Comparison of ENCODE assay signal across 1 cellular context in genomic region chr11:72112541-72113136, GRCh38.
A peak's percentile ranks its signal among the peaks of the same experiment; 100 is the strongest.
TF ChIP-seq lines count a peak whose summit lies in the region.

Gene ANAPC15 (minus strand): TSS chr11:72112695. CDS start chr11:72111276, 1,419 bp downstream.

TF ChIP-seq in HepG2, 621 proteins besides CTCF, POLR2A, EP300 and RAD21 (continued from another document and continues in another):
- TF ChIP-seq CAMTA2 (CRISPR knock-in tag; IDR thresholded peaks at IDR 0.05; ENCODE audit: borderline replicate concordance) (no peak), ATF7-NPFF (CRISPR knock-in tag; IDR thresholded peaks at IDR 0.05; ENCODE audit: low read depth) (0 out of 2 replicates have a peak, but pooled peaks have one; percentile 40), ZNF335 (CRISPR knock-in tag; IDR thresholded peaks at IDR 0.05) (no peak; the same call in 1 of the 2 replicates), NFIB (CRISPR knock-in tag; IDR thresholded peaks at IDR 0.05; ENCODE audit: borderline replicate concordance) (no peak), ONECUT2 (CRISPR knock-in tag; IDR thresholded peaks at IDR 0.05) (no peak), ZUFSP (CRISPR knock-in tag; IDR thresholded peaks at IDR 0.05; ENCODE audit: borderline replicate concordance) (no peak), SP140L (CRISPR knock-in tag; IDR thresholded peaks at IDR 0.05; ENCODE audit: borderline replicate concordance) (no peak), ZNF318 (CRISPR knock-in tag; IDR thresholded peaks at IDR 0.05) (no peak), ISX (CRISPR knock-in tag; conservative IDR thresholded peaks at IDR 0.05) (no peak; the same call in 1 of the 2 replicates), GATAD1 (CRISPR knock-in tag; IDR thresholded peaks at IDR 0.05) (peak; percentile 82), CBFB (CRISPR knock-in tag; IDR thresholded peaks at IDR 0.05) (no peak), SOX13 (IDR thresholded peaks at IDR 0.05) (no peak), SOX13 (CRISPR knock-in tag; conservative IDR thresholded peaks at IDR 0.05 in 1 of 2, IDR thresholded peaks at IDR 0.05 in 1 of 2) (peak in 1 of 2 experiments; percentile 83; a peak in 2 of 4 replicates), ZNF501 (CRISPR knock-in tag; IDR thresholded peaks at IDR 0.05) (0 out of 2 replicates have a peak, but pooled peaks have one; percentile 21), ZNF3 (CRISPR knock-in tag; IDR thresholded peaks at IDR 0.05) (no peak), ZNF776 (CRISPR knock-in tag; IDR thresholded peaks at IDR 0.05) (no peak), ZBTB26 (CRISPR knock-in tag; IDR thresholded peaks at IDR 0.05; ENCODE audit: borderline replicate concordance) (0 out of 2 replicates have a peak, but pooled peaks have one; percentile 32), ZNF333 (CRISPR knock-in tag; IDR thresholded peaks at IDR 0.05; ENCODE audit: borderline replicate concordance) (no peak), ZNF124 (CRISPR knock-in tag; IDR thresholded peaks at IDR 0.05) (0 out of 2 replicates have a peak, but pooled peaks have one; percentile 20), NR2F1 (CRISPR knock-in tag; IDR thresholded peaks at IDR 0.05) (no peak), ZNF614 (CRISPR knock-in tag; IDR thresholded peaks at IDR 0.05; ENCODE audit: borderline replicate concordance) (peak; percentile 55; the same call in 1 of the 2 replicates), BATF2 (CRISPR knock-in tag; IDR thresholded peaks at IDR 0.05) (no peak), REL (CRISPR knock-in tag; conservative IDR thresholded peaks at IDR 0.05) (no peak), POGK (CRISPR knock-in tag; conservative IDR thresholded peaks at IDR 0.05) (peak; percentile 66; the same call in 1 of the 2 replicates), FOXO1 (CRISPR knock-in tag; IDR thresholded peaks at IDR 0.05) (peak; percentile 76), ZNF597 (CRISPR knock-in tag; IDR thresholded peaks at IDR 0.05) (no peak), ZNF891 (CRISPR knock-in tag; IDR thresholded peaks at IDR 0.05) (no peak), SMAD9 (CRISPR knock-in tag; IDR thresholded peaks at IDR 0.05) (no peak)
- TF ChIP-seq, protein P1, sequence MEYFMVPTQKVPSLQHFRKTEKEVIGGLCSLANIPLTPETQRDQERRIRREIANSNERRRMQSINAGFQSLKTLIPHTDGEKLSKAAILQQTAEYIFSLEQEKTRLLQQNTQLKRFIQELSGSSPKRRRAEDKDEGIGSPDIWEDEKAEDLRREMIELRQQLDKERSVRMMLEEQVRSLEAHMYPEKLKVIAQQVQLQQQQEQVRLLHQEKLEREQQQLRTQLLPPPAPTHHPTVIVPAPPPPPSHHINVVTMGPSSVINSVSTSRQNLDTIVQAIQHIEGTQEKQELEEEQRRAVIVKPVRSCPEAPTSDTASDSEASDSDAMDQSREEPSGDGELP (IDR thresholded peaks at IDR 0.05; ENCODE audit: borderline replicate concordance, low read depth), result no peak
- TF ChIP-seq, protein P2, sequence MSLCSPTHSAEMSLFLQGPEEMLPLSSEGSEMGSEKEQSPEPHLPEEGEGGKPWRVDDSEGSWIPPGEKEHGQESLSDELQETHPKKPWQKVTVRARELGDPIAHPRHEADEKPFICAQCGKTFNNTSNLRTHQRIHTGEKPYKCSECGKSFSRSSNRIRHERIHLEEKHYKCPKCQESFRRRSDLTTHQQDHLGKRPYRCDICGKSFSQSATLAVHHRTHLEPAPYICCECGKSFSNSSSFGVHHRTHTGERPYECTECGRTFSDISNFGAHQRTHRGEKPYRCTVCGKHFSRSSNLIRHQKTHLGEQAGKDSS (CRISPR knock-in tag; IDR thresholded peaks at IDR 0.05; ENCODE audit: borderline replicate concordance, low read depth), result 0 out of 2 replicates have a peak, but pooled peaks have one; percentile 47
- TF ChIP-seq, protein P3, sequence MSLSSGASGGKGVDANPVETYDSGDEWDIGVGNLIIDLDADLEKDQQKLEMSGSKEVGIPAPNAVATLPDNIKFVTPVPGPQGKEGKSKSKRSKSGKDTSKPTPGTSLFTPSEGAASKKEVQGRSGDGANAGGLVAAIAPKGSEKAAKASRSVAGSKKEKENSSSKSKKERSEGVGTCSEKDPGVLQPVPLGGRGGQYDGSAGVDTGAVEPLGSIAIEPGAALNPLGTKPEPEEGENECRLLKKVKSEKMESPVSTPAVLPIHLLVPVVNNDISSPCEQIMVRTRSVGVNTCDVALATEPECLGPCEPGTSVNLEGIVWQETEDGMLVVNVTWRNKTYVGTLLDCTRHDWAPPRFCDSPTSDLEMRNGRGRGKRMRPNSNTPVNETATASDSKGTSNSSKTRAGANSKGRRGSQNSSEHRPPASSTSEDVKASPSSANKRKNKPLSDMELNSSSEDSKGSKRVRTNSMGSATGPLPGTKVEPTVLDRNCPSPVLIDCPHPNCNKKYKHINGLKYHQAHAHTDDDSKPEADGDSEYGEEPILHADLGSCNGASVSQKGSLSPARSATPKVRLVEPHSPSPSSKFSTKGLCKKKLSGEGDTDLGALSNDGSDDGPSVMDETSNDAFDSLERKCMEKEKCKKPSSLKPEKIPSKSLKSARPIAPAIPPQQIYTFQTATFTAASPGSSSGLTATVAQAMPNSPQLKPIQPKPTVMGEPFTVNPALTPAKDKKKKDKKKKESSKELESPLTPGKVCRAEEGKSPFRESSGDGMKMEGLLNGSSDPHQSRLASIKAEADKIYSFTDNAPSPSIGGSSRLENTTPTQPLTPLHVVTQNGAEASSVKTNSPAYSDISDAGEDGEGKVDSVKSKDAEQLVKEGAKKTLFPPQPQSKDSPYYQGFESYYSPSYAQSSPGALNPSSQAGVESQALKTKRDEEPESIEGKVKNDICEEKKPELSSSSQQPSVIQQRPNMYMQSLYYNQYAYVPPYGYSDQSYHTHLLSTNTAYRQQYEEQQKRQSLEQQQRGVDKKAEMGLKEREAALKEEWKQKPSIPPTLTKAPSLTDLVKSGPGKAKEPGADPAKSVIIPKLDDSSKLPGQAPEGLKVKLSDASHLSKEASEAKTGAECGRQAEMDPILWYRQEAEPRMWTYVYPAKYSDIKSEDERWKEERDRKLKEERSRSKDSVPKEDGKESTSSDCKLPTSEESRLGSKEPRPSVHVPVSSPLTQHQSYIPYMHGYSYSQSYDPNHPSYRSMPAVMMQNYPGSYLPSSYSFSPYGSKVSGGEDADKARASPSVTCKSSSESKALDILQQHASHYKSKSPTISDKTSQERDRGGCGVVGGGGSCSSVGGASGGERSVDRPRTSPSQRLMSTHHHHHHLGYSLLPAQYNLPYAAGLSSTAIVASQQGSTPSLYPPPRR (CRISPR knock-in tag; IDR thresholded peaks at IDR 0.05; ENCODE audit: borderline replicate concordance), result no peak
